ENCODE assay signal across 8 cellular contexts in genomic region chr11:63939351-63939920, GRCh38. TPM values are rescaled to one million over a fixed set of nuclear protein-coding genes. Genes with fewer than 3 reads are reported as not detected.
A peak's percentile ranks its signal among the peaks of the same experiment; 100 is the strongest.
DNase-seq lines count a peak whose midpoint lies in the region; ATAC-seq, FAIRE-seq and TF ChIP-seq lines count a peak whose summit lies in the region.

No MANE protein-coding gene starts in this region.

- peak overlapping the region; percentile 86 to 95 (median 91) for H3K4me3 Mint-ChIP-seq in nephron

- POLR2A ChIA-PET in A549 (lab: Yijun Ruan, JAX), result interaction anchor here (0.5 to 1.5 kb wide), 5 partner anchors 64 to 1098 kb away, joined by 3 to 6 read pairs (median 3); partner anchors contain the start of genes MARK2 and STIP1
- POLR2A ChIA-PET in PC-9 (lab: Charles Lee; ENCODE audit: unreplicated experiment), result interaction anchor here (0.5 to 0.7 kb wide), 4 partner anchors 101 to 1174 kb away, joined by 3 to 10 read pairs (median 8); partner anchors contain the start of genes CATSPERZ and MARK2
- POLR2A ChIA-PET in H1 (lab: Charles Lee; ENCODE audit: partially characterized antibody), result interaction anchor here (0.8 to 11.5 kb wide), 3 partner anchors 13 to 102 kb away, joined by 3 to 173 read pairs (median 3); partner anchors contain the start of gene RCOR2

- no peak overlapping the region for H2AK5ac ChIP-seq in H1 (ENCODE audit: low read depth, low read length)

- H3K4me2 ChIP-seq in A549 (peak overlapping the region; percentile 97), PC-9 (peak overlapping the region; percentile 90), H1 (ENCODE audit: insufficient read depth in 1 of 2, low read depth in 2 of 2, low read length in 2 of 2) (peak overlapping the region; percentile 80 to 92)

- TF ChIP-seq POLR2A in A549 (IDR thresholded peaks at IDR 0.05; ENCODE audit: low read length) (no peak), H1 (IDR thresholded peaks at IDR 0.05; ENCODE audit: control extremely low read depth in 1 of 2, low read depth in 2 of 2, low read length in 2 of 2) (no peak)

- H2BK20ac ChIP-seq in H1 (ENCODE audit: low read length), result no peak overlapping the region

- peaks cover 11% of the 10 kb centered on the region for H3K4me1 ChIP-seq in A549
- peaks cover 39% of the 10 kb centered on the region for H3K4me1 ChIP-seq in PC-9 (replicated peaks; ENCODE audit: insufficient read depth)
- H3K4me1 ChIP-seq in H1 (replicated peaks in 1 of 4; ENCODE audit: control insufficient read depth in 3 of 4, insufficient read depth in 4 of 4, low read length in 3 of 4), result no peaks in the 10 kb centered on the region; a peak in 1 of 7 replicates

- H3K36me3 ChIP-seq in PC-9 (ENCODE audit: low read depth) (peaks cover 12% of the 10 kb centered on the region; the same call in 1 of the 2 replicates), H1 (ENCODE audit: control insufficient read depth in 2 of 4, insufficient read depth in 4 of 4, low read length in 3 of 4) (peaks cover 0 to 3% (median 2%) of the 10 kb centered on the region in 4 experiments; a peak in 4 of 8 replicates)

- no peaks in the 10 kb centered on the region for H3K9me3 Mint-ChIP-seq in nephron

- CTCF ChIA-PET in A549 (lab: Yijun Ruan, JAX), result interaction anchor here (2.0 kb wide), 2 partner anchors 102 to 105 kb away, joined by 4 to 6 read pairs; no protein-coding TSS in a partner anchor
- CTCF ChIA-PET in PC-9 (lab: Charles Lee), result interaction anchor here (0.6 kb wide), 2 partner anchors 25 to 51 kb away, joined by 3 read pairs; no protein-coding TSS in a partner anchor
- CTCF ChIA-PET in H1 (lab: Charles Lee; ENCODE audit: partially characterized antibody), result interaction anchor here (1.0 to 7.1 kb wide), 2 partner anchors 18 to 25 kb away, joined by 5 to 129 read pairs; partner anchors contain the start of gene RCOR2

- peaks cover 56% of the 10 kb centered on the region for H3K79me2 ChIP-seq in PC-9 (ENCODE audit: low read depth)
- H3K79me2 ChIP-seq in H1 (ENCODE audit: control insufficient read depth in 1 of 2, insufficient read depth in 2 of 2, low read length in 2 of 2), result peaks cover 4 to 49% of the 10 kb centered on the region in 2 experiments

- BruUV-seq in PC-9 (replicated peaks; lab: Mats Ljungman, UMichigan), result no TSS peak

- intact Hi-C loops in PC-9 (cut with micrococcal nuclease; ENCODE audit: unreplicated experiment), result loop anchor here (2.0 to 10.0 kb wide), 3 partner anchors 67 to 265 kb away; partner anchors contain the start of gene ATL3

- WGBS in A549 (ENCODE audit: missing lambda C conversion rate), result 29% methylated on average over 28 of the region's 33 CpGs
- WGBS in H1 (ENCODE audit: extremely low coverage in 1 of 2, insufficient coverage in 1 of 2, insufficient read length in 1 of 2, insufficient replicate concordance in 2 of 2, low coverage in 1 of 2, low lambda C conversion rate in 2 of 2, missing lambda C conversion rate in 1 of 2), 2 experiments, result 12% methylated on average over 33 of the region's 33 CpGs; no CpG with 5 or more reads in 1 of the 2 experiments

- no peak overlapping the region; the same call in 1 of the 2 replicates for H4K8ac ChIP-seq in H1 (ENCODE audit: extremely low read depth, insufficient read depth, low read length)

- peaks cover 12% of the 10 kb centered on the region for H3K23me2 ChIP-seq in H1 (ENCODE audit: low read depth, low read length)

- H3K9me2 ChIP-seq in PC-9 (ENCODE audit: insufficient read depth), result no peaks in the 10 kb centered on the region

- no peak overlapping the region for H4K5ac ChIP-seq in H1 (ENCODE audit: insufficient read length, low read depth, low read length)

- H2BK5ac ChIP-seq in H1 (ENCODE audit: low read depth, low read length), result no peak overlapping the region

- H3K27me3 Mint-ChIP-seq in nephron (ENCODE audit: low read depth), result no peaks in the 10 kb centered on the region

- H3K27ac ChIP-seq in A549 (peak overlapping the region; percentile 88 to 97), PC-9 (0 out of 2 replicates have a peak overlapping the region, but pooled peaks have one; percentile 27), H1 (ENCODE audit: low read depth, low read length) (peak overlapping the region; percentile 12; the same call in 1 of the 2 replicates)

- no peak overlapping the region for H2BK15ac ChIP-seq in H1 (ENCODE audit: low read length)

- peak overlapping the region; percentile 60 to 81 (median 79) for H3K27ac Mint-ChIP-seq in nephron

- H3K18ac ChIP-seq in H1 (ENCODE audit: extremely low read depth, low read length), result no peak overlapping the region

- H3K4me3 ChIP-seq in A549 (peak overlapping the region; percentile 82), PC-9 (peak overlapping the region; percentile 76), H1 (ENCODE audit: extremely low read depth in 1 of 4, insufficient read depth in 2 of 4, low read depth in 3 of 4, low read length in 4 of 4) (peak overlapping the region; percentile 65 to 99 (median 76))

- no peak overlapping the region for H2BK120ac ChIP-seq in H1 (replicated peaks; ENCODE audit: low read depth, low read length)

- H4K91ac ChIP-seq in H1 (replicated peaks; ENCODE audit: insufficient read length, low read length), result no peak overlapping the region

- peaks cover 3% of the 10 kb centered on the region; the same call in 1 of the 2 replicates for H3K79me1 ChIP-seq in H1 (ENCODE audit: low read depth, low read length)

- H4K20me1 ChIP-seq in PC-9 (ENCODE audit: insufficient read depth) (peaks cover 30% of the 10 kb centered on the region), H1 (replicated peaks in 1 of 2; ENCODE audit: control insufficient read depth in 1 of 2, insufficient read depth in 2 of 2, low read length in 2 of 2) (peaks cover 4 to 7% of the 10 kb centered on the region in 2 experiments)

- H3F3A ChIP-seq in PC-9 (ENCODE audit: insufficient read depth, low read depth), result peaks cover 25% of the 10 kb centered on the region

- H3K27me3 ChIP-seq in PC-9 (ENCODE audit: insufficient read depth, low read depth), result no peaks in the 10 kb centered on the region
- H3K27me3 ChIP-seq in H1 (replicated peaks in 1 of 4; ENCODE audit: control insufficient read depth in 3 of 4, extremely low read depth in 1 of 4, insufficient read depth in 3 of 4, low read length in 3 of 4), result no peaks in the 10 kb centered on the region

- no peak for ATAC-seq in A549
- peak; percentile 3 for ATAC-seq in GM19452 (IDR thresholded peaks at IDR 0.05; ENCODE audit: unreplicated experiment)
- no peak for ATAC-seq in HG02759 (IDR thresholded peaks at IDR 0.05; ENCODE audit: unreplicated experiment)

- TF ChIP-seq CTCF in A549 (IDR thresholded peaks at IDR 0.05), result no peak
- no peak for TF ChIP-seq CTCF in PC-9 (conservative IDR thresholded peaks at IDR 0.05)
- TF ChIP-seq CTCF in H1 (IDR thresholded peaks at IDR 0.05; ENCODE audit: control extremely low read depth in 1 of 3, insufficient read depth in 1 of 3, low read depth in 1 of 3, low read length in 3 of 3), result no peak
- no peak for TF ChIP-seq CTCF in nephron (IDR thresholded peaks at IDR 0.05; ENCODE audit: unreplicated experiment in 3 of 3)

- no peak overlapping the region for H2BK12ac ChIP-seq in H1 (ENCODE audit: low read depth, low read length)

- DNase-seq in A549 (ENCODE audit: low read depth in 1 of 2, low spot score in 1 of 2) (no peak), PC-9 (no peak), H1 (ENCODE audit: low read depth in 1 of 2, low spot score in 2 of 2) (no peak), HCEC 1CT (no peak), kidney glomerular epithelial cell (lab: John Stamatoyannopoulos, UW) (no peak)

- no peak overlapping the region for H3K14ac ChIP-seq in H1 (ENCODE audit: insufficient read length)

- peak overlapping the region in 3 of 4 experiments; percentile 64 to 96 (median 86); a peak in 6 of 7 replicates for H3K9ac ChIP-seq in H1 (replicated peaks in 1 of 4; ENCODE audit: extremely low read depth in 1 of 4, low read depth in 3 of 4, low read length in 3 of 4)

- H2AFZ ChIP-seq in PC-9, result peak overlapping the region; percentile 92
- no peak overlapping the region for H2AFZ ChIP-seq in H1 (ENCODE audit: low read length)

- TF ChIP-seq EP300 in A549 (IDR thresholded peaks at IDR 0.05) (no peak), H1 (IDR thresholded peaks at IDR 0.05; ENCODE audit: borderline replicate concordance in 1 of 2, low read depth in 2 of 2, low read length in 2 of 2) (no peak)

- H3K9me3 ChIP-seq in A549, result no peaks in the 10 kb centered on the region
- no peaks in the 10 kb centered on the region for H3K9me3 ChIP-seq in PC-9 (ENCODE audit: insufficient read depth, low read depth)
- H3K9me3 ChIP-seq in H1 (ENCODE audit: insufficient read depth in 2 of 2, low read depth in 1 of 2, low read length in 1 of 2), result no peaks in the 10 kb centered on the region

- no peaks in the 10 kb centered on the region for H3K36me3 Mint-ChIP-seq in nephron (ENCODE audit: low read depth)

- H3K56ac ChIP-seq in H1 (replicated peaks; ENCODE audit: insufficient read length, low read depth, low read length), result peak overlapping the region; percentile 2

- FAIRE-seq in A549 (lab: Jason Lieb, UNC) (no peak), H1 (lab: Jason Lieb, UNC) (no peak)

- no peak overlapping the region for H3K23ac ChIP-seq in H1 (ENCODE audit: insufficient read length)

- peak overlapping the region; percentile 32 for H3K4ac ChIP-seq in H1 (replicated peaks; ENCODE audit: insufficient read length, low read depth, low read length)

- H3K4me1 Mint-ChIP-seq in nephron, result peaks cover 37% of the 10 kb centered on the region

- TF ChIP-seq RAD21 in A549 (conservative IDR thresholded peaks at IDR 0.05 in 1 of 2, IDR thresholded peaks at IDR 0.05 in 1 of 2) (no peak), H1 (IDR thresholded peaks at IDR 0.05 in 1 of 2, conservative IDR thresholded peaks at IDR 0.05 in 1 of 2; ENCODE audit: low read depth in 2 of 2, low read length in 2 of 2) (no peak)

RNA-seq across cellular contexts. Expression of gene NAA40, which starts 0.6 kb away (rescaled TPM):
- polyA plus RNA-seq in A549 (2011; rRNA removed), result 21.9 and 23.7 TPM in 2 replicates
- 27.9 and 29.5 TPM in 2 replicates for polyA plus RNA-seq in A549 (2012; cell fraction: cytosol; rRNA removed)
- polyA plus RNA-seq in A549 (2012; cell fraction: nucleus; rRNA removed), result 49.4 and 62.6 TPM in 2 replicates
- 29.8 to 32.0 TPM (median 30.2 TPM) in 3 replicates for polyA plus RNA-seq in A549 (2017; fragmentation: RNase III; extraction: RNeasy Plus Mini Kit Qiagen cat#74134 plus additional on column Dnase treatment)
- polyA minus RNA-seq in A549 (2011; rRNA and poly(A)+ RNA removed), result 14.4 and 14.6 TPM in 2 replicates
- 47.4 and 50.4 TPM in 2 replicates for total RNA-seq in PC-9 (2021)
- total RNA-seq in H1 (2021; fragmentation: NEBNext Ultra II Directional; extraction: Animal tissue kit (Norgen Biotek cat#: 25700)), result 31.1 and 34.1 TPM in 2 replicates
- 20.0 and 23.7 TPM in 2 replicates for polyA plus RNA-seq in H1 (2011; rRNA removed)
- 27.8 TPM for polyA plus RNA-seq in H1 (2011; cell fraction: cytosol; rRNA removed)
- polyA plus RNA-seq in H1 (2011; cell fraction: nucleus; rRNA removed), result 43.0 TPM
- polyA plus RNA-seq in H1 (2012, experiment 1 of 2), result 24.6 to 30.7 TPM (median 25.7 TPM) in 4 replicates
- polyA plus RNA-seq in H1 (2012, experiment 2 of 2), result 18.0 TPM
- polyA plus RNA-seq in H1 (2013, experiment 1 of 2), result 14.5 TPM
- 13.6 TPM for polyA plus RNA-seq in H1 (2013, experiment 2 of 2)
- polyA minus RNA-seq in H1 (2011; rRNA and poly(A)+ RNA removed), result 20.8 and 23.4 TPM in 2 replicates
- polyA minus RNA-seq in H1 (2011; cell fraction: cytosol; rRNA and poly(A)+ RNA removed), result 10.6 TPM
- 20.5 TPM for polyA minus RNA-seq in H1 (2011; cell fraction: nucleus; rRNA and poly(A)+ RNA removed)

RNA-seq across cellular contexts. Expression of gene RCOR2, which starts 22.5 kb away (rescaled TPM):
- 1.8 and 2.5 TPM in 2 replicates for polyA plus RNA-seq in A549 (2011; rRNA removed)
- 1.4 and 2.0 TPM in 2 replicates for polyA plus RNA-seq in A549 (2012; cell fraction: cytosol; rRNA removed)
- 1.8 and 1.9 TPM in 2 replicates for polyA plus RNA-seq in A549 (2012; cell fraction: nucleus; rRNA removed)
- polyA plus RNA-seq in A549 (2017; fragmentation: RNase III; extraction: RNeasy Plus Mini Kit Qiagen cat#74134 plus additional on column Dnase treatment), result 0.46 to 0.82 TPM (median 0.58 TPM) in 3 replicates
- 3.0 and 3.4 TPM in 2 replicates for polyA minus RNA-seq in A549 (2011; rRNA and poly(A)+ RNA removed)
- 3.4 and 5.2 TPM in 2 replicates for total RNA-seq in PC-9 (2021)
- 78.0 and 80.1 TPM in 2 replicates for total RNA-seq in H1 (2021; fragmentation: NEBNext Ultra II Directional; extraction: Animal tissue kit (Norgen Biotek cat#: 25700))
- polyA plus RNA-seq in H1 (2011; rRNA removed), result 54.6 and 75.9 TPM in 2 replicates
- 67.2 TPM for polyA plus RNA-seq in H1 (2011; cell fraction: cytosol; rRNA removed)
- 110 TPM for polyA plus RNA-seq in H1 (2011; cell fraction: nucleus; rRNA removed)
- polyA plus RNA-seq in H1 (2012, experiment 1 of 2), result 55.1 to 84.2 TPM (median 78.1 TPM) in 4 replicates
- polyA plus RNA-seq in H1 (2012, experiment 2 of 2), result 64.1 TPM
- polyA plus RNA-seq in H1 (2013, experiment 1 of 2), result 47.1 TPM
- 41.5 TPM for polyA plus RNA-seq in H1 (2013, experiment 2 of 2)
- 54.5 and 69.3 TPM in 2 replicates for polyA minus RNA-seq in H1 (2011; rRNA and poly(A)+ RNA removed)
- polyA minus RNA-seq in H1 (2011; cell fraction: cytosol; rRNA and poly(A)+ RNA removed), result 50.3 TPM
- polyA minus RNA-seq in H1 (2011; cell fraction: nucleus; rRNA and poly(A)+ RNA removed), result 42.1 TPM

RNA-seq across cellular contexts. Expression of gene COX8A, which starts 35.0 kb away (rescaled TPM):
- 312 and 358 TPM in 2 replicates for polyA plus RNA-seq in A549 (2011; rRNA removed)
- 1,415 and 1,671 TPM in 2 replicates for polyA plus RNA-seq in A549 (2012; cell fraction: cytosol; rRNA removed)
- polyA plus RNA-seq in A549 (2012; cell fraction: nucleus; rRNA removed), result 2,004 and 2,028 TPM in 2 replicates
- polyA plus RNA-seq in A549 (2017; fragmentation: RNase III; extraction: RNeasy Plus Mini Kit Qiagen cat#74134 plus additional on column Dnase treatment), result 750 to 794 TPM (median 759 TPM) in 3 replicates
- 299 and 328 TPM in 2 replicates for polyA minus RNA-seq in A549 (2011; rRNA and poly(A)+ RNA removed)
- total RNA-seq in PC-9 (2021), result 521 and 547 TPM in 2 replicates
- total RNA-seq in H1 (2021; fragmentation: NEBNext Ultra II Directional; extraction: Animal tissue kit (Norgen Biotek cat#: 25700)), result 365 and 413 TPM in 2 replicates
- 1,720 and 2,058 TPM in 2 replicates for polyA plus RNA-seq in H1 (2011; rRNA removed)
- polyA plus RNA-seq in H1 (2011; cell fraction: cytosol; rRNA removed), result 801 TPM
- 895 TPM for polyA plus RNA-seq in H1 (2011; cell fraction: nucleus; rRNA removed)
- 439 to 800 TPM (median 741 TPM) in 4 replicates for polyA plus RNA-seq in H1 (2012, experiment 1 of 2)
- 1,693 TPM for polyA plus RNA-seq in H1 (2012, experiment 2 of 2)
- 891 TPM for polyA plus RNA-seq in H1 (2013, experiment 1 of 2)
- polyA plus RNA-seq in H1 (2013, experiment 2 of 2), result 816 TPM
- polyA minus RNA-seq in H1 (2011; rRNA and poly(A)+ RNA removed), result 145 and 160 TPM in 2 replicates
- polyA minus RNA-seq in H1 (2011; cell fraction: cytosol; rRNA and poly(A)+ RNA removed), result 241 TPM
- polyA minus RNA-seq in H1 (2011; cell fraction: nucleus; rRNA and poly(A)+ RNA removed), result 152 TPM

RNA-seq across cellular contexts. Expression of gene OTUB1, which starts 46.8 kb away (rescaled TPM):
- polyA plus RNA-seq in A549 (2011; rRNA removed), result 109 and 113 TPM in 2 replicates
- 235 and 277 TPM in 2 replicates for polyA plus RNA-seq in A549 (2012; cell fraction: cytosol; rRNA removed)
- 475 and 538 TPM in 2 replicates for polyA plus RNA-seq in A549 (2012; cell fraction: nucleus; rRNA removed)
- polyA plus RNA-seq in A549 (2017; fragmentation: RNase III; extraction: RNeasy Plus Mini Kit Qiagen cat#74134 plus additional on column Dnase treatment), result 94.0 to 97.4 TPM (median 95.8 TPM) in 3 replicates
- 88.6 and 93.5 TPM in 2 replicates for polyA minus RNA-seq in A549 (2011; rRNA and poly(A)+ RNA removed)
- total RNA-seq in PC-9 (2021), result 105 and 119 TPM in 2 replicates
- total RNA-seq in H1 (2021; fragmentation: NEBNext Ultra II Directional; extraction: Animal tissue kit (Norgen Biotek cat#: 25700)), result 110 and 112 TPM in 2 replicates
- 274 and 348 TPM in 2 replicates for polyA plus RNA-seq in H1 (2011; rRNA removed)
- polyA plus RNA-seq in H1 (2011; cell fraction: cytosol; rRNA removed), result 214 TPM
- polyA plus RNA-seq in H1 (2011; cell fraction: nucleus; rRNA removed), result 408 TPM
- polyA plus RNA-seq in H1 (2012, experiment 1 of 2), result 116 to 162 TPM (median 150 TPM) in 4 replicates
- polyA plus RNA-seq in H1 (2012, experiment 2 of 2), result 177 TPM
- 88.3 TPM for polyA plus RNA-seq in H1 (2013, experiment 1 of 2)
- 81.7 TPM for polyA plus RNA-seq in H1 (2013, experiment 2 of 2)
- polyA minus RNA-seq in H1 (2011; rRNA and poly(A)+ RNA removed), result 105 and 113 TPM in 2 replicates
- polyA minus RNA-seq in H1 (2011; cell fraction: cytosol; rRNA and poly(A)+ RNA removed), result 71.3 TPM
- 57.0 TPM for polyA minus RNA-seq in H1 (2011; cell fraction: nucleus; rRNA and poly(A)+ RNA removed)

Comparison
In these comparisons a context has a peak if more than half of its experiments do, and no peak if none do; other contexts are left out.
1. H3K27ac ChIP-seq: peak in every context shown above with its lines; median percentile 92 in A549; 27 in PC-9; 12 in H1.
2. RNA of gene RCOR2, which starts 22.5 kb away (total RNA-seq): 78.0 to 80.1 TPM in H1; 3.4 to 5.2 TPM in PC-9; every median in the first group is over 10 times any median in the second.
3. Of the 18 proteins assayed by ChIP-seq in both H1 and A549: peak only in H1: KDM5A and PHF8; only in A549: none; in both: none; in neither: 16.
4. Peak in every context shown above with its lines, with median percentiles within 50 percentile points of each other: H3K4me2 ChIP-seq and H3K4me3 ChIP-seq.